In the genomic region with DNA sequence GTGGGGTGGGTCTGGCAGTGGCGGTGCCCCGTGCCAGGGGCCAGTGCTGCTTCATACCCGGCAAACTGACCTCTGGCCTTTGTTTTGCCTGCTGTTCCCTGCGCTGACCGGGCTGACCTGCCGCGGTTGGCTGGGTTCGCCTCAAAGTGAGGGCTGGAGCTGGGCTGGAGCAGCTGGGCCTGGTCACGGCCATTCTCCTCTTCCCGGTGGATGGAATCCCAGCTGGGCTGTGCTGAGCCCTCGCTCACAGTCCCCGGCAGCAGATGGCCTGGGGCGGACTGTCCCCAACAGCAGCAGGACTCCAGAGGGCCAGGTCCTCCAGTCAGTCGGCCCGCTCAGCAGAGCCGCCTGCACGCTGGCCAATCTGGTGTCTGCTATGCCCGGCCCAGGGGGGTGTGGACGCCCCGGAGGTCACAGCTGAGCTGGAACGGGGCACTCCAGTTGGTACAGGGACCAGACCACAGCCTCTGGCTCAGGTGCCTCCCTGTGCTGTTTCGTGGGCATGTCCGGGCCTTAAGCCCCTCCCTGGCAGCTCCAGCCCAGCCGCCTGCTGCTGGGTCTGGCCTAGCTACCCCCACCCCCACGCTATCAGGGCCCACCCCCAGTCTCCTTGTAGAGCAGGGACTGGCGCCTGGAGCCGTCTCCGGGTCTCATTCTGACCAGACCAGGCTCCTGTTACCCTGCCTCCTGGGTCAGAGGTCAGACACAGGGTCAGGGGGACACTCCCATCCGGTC, we compare ENCODE assay signal across 11 cellular contexts. TPM values are rescaled to one million over a fixed set of nuclear protein-coding genes. Genes with fewer than 3 reads are reported as not detected.
DNase-seq lines count a peak whose midpoint lies in the region; ATAC-seq and TF ChIP-seq lines count a peak whose summit lies in the region.
"Had no signal": no experiment of that assay in that cellular context is flagged by ENCODE, and none has a peak within 500 bp of the region (broad histone marks: within the 10 kb centered on the region; RNA-seq: fewer than 3 reads in every experiment).

No MANE protein-coding gene starts in this region.

- H3K9me3 ChIP-seq in heart left ventricle (no peaks in the 10 kb centered on the region), psoas muscle (no peaks in the 10 kb centered on the region)

- ATAC-seq in heart left ventricle (peak in 3 of 4 donors; percentile 4 to 28 (median 17)), psoas muscle (peak in 3 of 4 donors; percentile 6 to 20 (median 17))
- ATAC-seq: activated T-cell treated with anti-CD3 and anti-CD28 coated beads, Interleukin-2, amount 50 U/mL, for 4 hours had no signal

- no peaks in the 10 kb centered on the region for H3K27me3 ChIP-seq in heart left ventricle
- H3K27me3 ChIP-seq in psoas muscle (ENCODE audit: insufficient read depth in 3 of 3, low read length in 2 of 3): no peaks in the 10 kb centered on the region

- H3K27ac ChIP-seq in heart left ventricle (peak overlapping the region in 4 of 12 donors; percentile 6 to 54 (median 26)), psoas muscle (peak overlapping the region; percentile 4)

- 57 to 95% (median 64%) methylated on average over 4 to 29 of the region's 29 CpGs for WGBS in heart left ventricle, 4 donors
- 43 to 53% (median 48%) methylated on average over 27 to 29 of the region's 29 CpGs for WGBS in psoas muscle, 3 donors

- intact Hi-C loops in heart left ventricle (cut with DNase I): loop anchor here in 4 of 10 donors (5.0 kb wide), 3 partner anchors 32 to 52 kb away; a partner anchor contains a TSS
- intact Hi-C loops in psoas muscle (cut with DNase I): loop anchor here (5.0 kb wide), 1 partner anchor 37 kb away; a partner anchor contains a TSS

- H3K4me3 ChIP-seq in heart left ventricle (no peak overlapping the region), psoas muscle (no peak overlapping the region)

- no peak for TF ChIP-seq POLR2A in heart left ventricle (IDR thresholded peaks at IDR 0.05)

- DNase-seq in NCI-H2227 treated with DMSO at 0.1 percent for 48 hours (lab: John Stamatoyannopoulos, UW): peak; percentile 22
- peak in 2 of 5 donors; percentile 23 to 26 for DNase-seq in heart left ventricle
- peak; percentile 32 to 65 for DNase-seq in psoas muscle
- no peak for DNase-seq in GM19238 (ENCODE audit: insufficient read length, low spot score)
- DNase-seq in NCI-H1105 (lab: John Stamatoyannopoulos, UW): no peak
- no peak for DNase-seq in ureter (ENCODE audit: low spot score)
- DNase-seq: activated T-cell treated with anti-CD3 and anti-CD28 coated beads, Interleukin-2, amount 50 U/mL, for 4 hours; cerebellar nuclear complex; NCI-H748 treated with DMSO at 0.1 percent for 48 hours; stimulated activated CD4-positive, alpha-beta T cell treated with anti-CD3 and anti-CD28 coated beads, Interleukin-4, amount 100 ng/mL, for 4 hours; T-helper 9 cell had no signal

- H3K4me1 ChIP-seq in heart left ventricle (peaks cover 0 to 26% (median 21%) of the 10 kb centered on the region in 12 donors), psoas muscle (peaks cover 25% of the 10 kb centered on the region)

- H3K36me3 ChIP-seq in heart left ventricle (peaks cover 0 to 55% (median 10%) of the 10 kb centered on the region in 9 donors), psoas muscle (ENCODE audit: insufficient read depth in 1 of 2, low read depth in 1 of 2) (peaks cover 0 to 45% of the 10 kb centered on the region in 2 donors)

- TF ChIP-seq CTCF in heart left ventricle (IDR thresholded peaks at IDR 0.05) (no peak), psoas muscle (IDR thresholded peaks at IDR 0.05) (no peak)

RNA-seq across cellular contexts. Expression of a gene that starts 1.3 kb away (rescaled TPM):
- total RNA-seq in heart left ventricle: 1 to 10 TPM in 1 of 9 donors, under 1 TPM in 8; 0.15 to 1.1 (median 0.25) TPM
- polyA plus RNA-seq in heart left ventricle: under 1 TPM; 0.30 to 0.51 TPM
- total RNA-seq in psoas muscle: 1 to 10 TPM in 2 of 4 donors, under 1 TPM in 2; 0.30 to 2.0 (median 0.82) TPM
- under 1 TPM; 0.31 to 0.61 (median 0.36) TPM for polyA plus RNA-seq in psoas muscle
- 0.65 TPM for total RNA-seq in ureter

RNA-seq across cellular contexts. Expression of a gene that starts 6.6 kb away (rescaled TPM):
- 100 to 1,000 TPM in 2 of 9 donors, 10 to 100 TPM in 7; 39.6 to 187 (median 44.7) TPM for total RNA-seq in heart left ventricle
- 100 to 1,000 TPM; 101 to 165 TPM for polyA plus RNA-seq in heart left ventricle
- 10 to 100 TPM; 42.4 to 55.6 (median 48.4) TPM for total RNA-seq in psoas muscle
- 10 to 100 TPM; 90.8 to 97.8 (median 96.4) TPM for polyA plus RNA-seq in psoas muscle
- 48.3 TPM for total RNA-seq in ureter

RNA-seq across cellular contexts. Expression of a gene that starts 12.2 kb away (rescaled TPM):
- total RNA-seq in heart left ventricle (100 to 1,000 TPM in 4 of 9 donors, 10 to 100 TPM in 5; 52.3 to 219 (median 89.5) TPM), psoas muscle (10 to 100 TPM; 61.6 to 80.2 (median 68.9) TPM), ureter (40.4 TPM)
- polyA plus RNA-seq in heart left ventricle (100 to 1,000 TPM in 1 of 2 donors, 10 to 100 TPM in 1; 97.0 to 321 TPM), psoas muscle (100 to 1,000 TPM in 2 of 3 donors, 10 to 100 TPM in 1; 95.1 to 124 (median 108) TPM)

RNA-seq across cellular contexts. Expression of a gene that starts 19.7 kb away (rescaled TPM):
- 10 to 100 TPM in 2 of 9 donors, 1 to 10 TPM in 7; 3.7 to 17.4 (median 8.6) TPM for total RNA-seq in heart left ventricle
- polyA plus RNA-seq in heart left ventricle: 10 to 100 TPM in 1 of 2 donors, 1 to 10 TPM in 1; 5.1 to 10.9 TPM
- 1 to 10 TPM; 4.0 to 9.6 (median 8.1) TPM for total RNA-seq in psoas muscle
- polyA plus RNA-seq in psoas muscle: 1 to 10 TPM; 5.6 to 9.7 (median 6.4) TPM
- total RNA-seq in ureter: 53.3 TPM

RNA-seq across cellular contexts. Expression of a gene that starts 38.5 kb away (rescaled TPM):
- 100 to 1,000 TPM in 1 of 9 donors, 10 to 100 TPM in 8; 33.7 to 102 (median 83.5) TPM for total RNA-seq in heart left ventricle
- 100 to 1,000 TPM in 1 of 2 donors, 10 to 100 TPM in 1; 77.2 to 143 TPM for polyA plus RNA-seq in heart left ventricle
- total RNA-seq in psoas muscle: 10 to 100 TPM; 38.8 to 56.8 (median 48.8) TPM
- 10 to 100 TPM; 47.7 to 75.8 (median 52.6) TPM for polyA plus RNA-seq in psoas muscle
- total RNA-seq in ureter: 129 TPM

Comparison
In these comparisons a context has a peak if more than half of its experiments do, and no peak if none do; other contexts are left out.
1. DNase-seq: peak in NCI-H2227 treated with DMSO at 0.1 percent for 48 hours (single experiment) and psoas muscle (2 of 2); none in GM19238 (single experiment), NCI-H1105 (single experiment) and ureter (single experiment).